Comparison of ENCODE assay signal across 34 cellular contexts in the genomic region with DNA sequence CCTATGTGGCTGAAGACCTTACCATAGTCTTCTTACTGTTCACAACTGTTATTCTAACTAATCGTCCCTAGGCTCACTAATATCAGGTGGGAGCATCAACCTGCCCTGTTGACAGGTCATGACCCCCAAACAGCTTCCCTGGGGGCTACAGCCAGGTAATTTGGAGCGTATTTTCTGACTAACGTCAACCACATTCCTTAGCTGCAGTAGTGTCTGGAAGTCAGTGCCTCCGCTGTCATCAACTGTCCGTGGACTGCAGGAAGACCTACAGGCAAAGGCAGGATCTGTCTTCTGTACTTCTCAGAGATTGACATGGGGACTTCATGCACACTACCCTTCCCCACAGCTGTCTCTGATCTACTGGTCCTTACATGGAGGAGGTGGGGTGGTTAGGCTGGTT.
"Had no signal": no experiment of that assay in that cellular context is flagged by ENCODE, and none has a peak within 500 bp of the region (broad histone marks: within the 10 kb centered on the region; RNA-seq: fewer than 3 reads in every experiment).

No MANE protein-coding gene starts in this region.

- H3K36me3 ChIP-seq: ascending aorta, breast epithelium, cardiac muscle cell, esophagus muscularis mucosa, gastrocnemius medialis, heart left ventricle had no signal

- H3K4me1 Mint-ChIP-seq: activated CD4-positive, alpha-beta memory T cell treated with anti-CD3 and anti-CD28 coated beads, Interleukin-2, amount 10 ng/mL, durations not matched to agents 7 days and 5 days; activated naive CD4-positive, alpha-beta T cell treated with anti-CD3 and anti-CD28 coated beads, Interleukin-2, amount 10 ng/mL, durations not matched to agents 7 days and 5 days; activated naive CD8-positive, alpha-beta T cell treated with anti-CD3 and anti-CD28 coated beads, Interleukin-2, amount 10 ng/mL, durations not matched to agents 7 days and 5 days; central memory CD8-positive, alpha-beta T cell; T-helper 17 cell had no signal

- H3K4me1 ChIP-seq: ascending aorta, breast epithelium, esophagus muscularis mucosa, foreskin keratinocyte had no signal

- DNase-seq: activated CD4-positive, alpha-beta memory T cell treated with anti-CD3 and anti-CD28 coated beads, Interleukin-2, amount 10 ng/mL, durations not matched to agents 7 days and 5 days; activated CD4-positive, alpha-beta T cell treated with anti-CD3 and anti-CD28 coated beads for 1 hour; activated CD4-positive, alpha-beta T cell treated with anti-CD3 and anti-CD28 coated beads for 4 hours; activated CD4-positive, alpha-beta T cell treated with anti-CD3 and anti-CD28 coated beads, Interleukin-2, amount 10 ng/mL, durations not matched to agents 7 days and 5 days; activated CD4-positive, alpha-beta T cell treated with anti-CD3 and anti-CD28 coated beads, Interleukin-2, amount 50 U/mL, for 4 hours; activated CD4-positive, CD25-positive, alpha-beta regulatory T cell; activated CD8-positive, alpha-beta memory T cell treated with anti-CD3 and anti-CD28 coated beads, Interleukin-2, amount 50 U/mL, for 48 hours; activated gamma-delta T cell; activated naive CD4-positive, alpha-beta T cell; activated naive CD4-positive, alpha-beta T cell treated with anti-CD3 and anti-CD28 coated beads, Interleukin-2, amount 10 ng/mL, durations not matched to agents 7 days and 5 days; activated naive CD8-positive, alpha-beta T cell treated with anti-CD3 and anti-CD28 coated beads, Interleukin-2, amount 10 ng/mL, durations not matched to agents 7 days and 5 days; activated T-cell treated with anti-CD3 and anti-CD28 coated beads for 4 hours; activated T-cell treated with anti-CD3 and anti-CD28 coated beads, Interleukin-2, amount 50 U/mL, for 24 hours; activated T-cell treated with anti-CD3 and anti-CD28 coated beads, Interleukin-2, amount 50 U/mL, for 72 hours; dermis blood vessel endothelial cell; effector CD4-positive, alpha-beta T cell; effector memory CD8-positive, alpha-beta T cell; erythroblast; foreskin keratinocyte; gastrocnemius medialis; glutamatergic neuron; heart left ventricle; T-helper 1 cell; T-helper 17 cell; T1000 had no signal

- H3K9me3 ChIP-seq: ascending aorta, breast epithelium, esophagus muscularis mucosa, gastrocnemius medialis, heart left ventricle had no signal

- H3K4me3 ChIP-seq: ascending aorta, breast epithelium, cardiac muscle cell, coronary artery, esophagus muscularis mucosa, gastrocnemius medialis, heart left ventricle had no signal

- H3K27me3 ChIP-seq: ascending aorta, breast epithelium, cardiac muscle cell, esophagus muscularis mucosa, foreskin keratinocyte, gastrocnemius medialis, heart left ventricle had no signal

- ATAC-seq: activated naive CD4-positive, alpha-beta T cell treated with anti-CD3 and anti-CD28 coated beads, Interleukin-2, amount 50 U/mL, for 72 hours; activated T-cell treated with anti-CD3 and anti-CD28 coated beads, Interleukin-2, amount 50 U/mL, for 72 hours; effector memory CD8-positive, alpha-beta T cell; foreskin keratinocyte; heart left ventricle; T-helper 17 cell had no signal

- H3K9me3 Mint-ChIP-seq: activated naive CD4-positive, alpha-beta T cell treated with anti-CD3 and anti-CD28 coated beads, Interleukin-2, amount 10 ng/mL, durations not matched to agents 7 days and 5 days; activated naive CD4-positive, alpha-beta T cell treated with anti-CD3 and anti-CD28 coated beads, Interleukin-2, amount 50 U/mL, for 72 hours; activated T-cell treated with anti-CD3 and anti-CD28 coated beads, Interleukin-2, amount 50 U/mL, for 24 hours; activated T-cell treated with anti-CD3 and anti-CD28 coated beads, Interleukin-2, amount 50 U/mL, for 72 hours; T-helper 2 cell treated with Interferon-gamma antibody and Interleukin-4, amounts not matched to agents 5 μg/mL and 100 μg/mL, for 36 hours had no signal

- H3K27me3 Mint-ChIP-seq: activated CD4-positive, alpha-beta memory T cell treated with anti-CD3 and anti-CD28 coated beads, Interleukin-2, amount 10 ng/mL, durations not matched to agents 7 days and 5 days; activated CD4-positive, alpha-beta T cell treated with anti-CD3 and anti-CD28 coated beads, Interleukin-2, amount 10 ng/mL, durations not matched to agents 7 days and 5 days; activated naive CD8-positive, alpha-beta T cell treated with anti-CD3 and anti-CD28 coated beads, Interleukin-2, amount 10 ng/mL, durations not matched to agents 7 days and 5 days; activated T-cell treated with anti-CD3 and anti-CD28 coated beads, Interleukin-2, amount 50 U/mL, for 24 hours; central memory CD8-positive, alpha-beta T cell; effector memory CD8-positive, alpha-beta T cell; T-helper 17 cell had no signal

- H3K36me3 Mint-ChIP-seq: activated naive CD4-positive, alpha-beta T cell treated with anti-CD3 and anti-CD28 coated beads, Interleukin-2, amount 10 ng/mL, durations not matched to agents 7 days and 5 days; activated naive CD4-positive, alpha-beta T cell treated with anti-CD3 and anti-CD28 coated beads, Interleukin-2, amount 50 U/mL, for 72 hours; activated naive CD8-positive, alpha-beta T cell treated with anti-CD3 and anti-CD28 coated beads, Interleukin-2, amount 10 ng/mL, durations not matched to agents 7 days and 5 days; brain had no signal

- H3K4me3 Mint-ChIP-seq: activated CD4-positive, alpha-beta memory T cell treated with anti-CD3 and anti-CD28 coated beads, Interleukin-2, amount 10 ng/mL, durations not matched to agents 7 days and 5 days; activated CD4-positive, alpha-beta T cell treated with anti-CD3 and anti-CD28 coated beads, Interleukin-2, amount 10 ng/mL, durations not matched to agents 7 days and 5 days; activated naive CD4-positive, alpha-beta T cell treated with anti-CD3 and anti-CD28 coated beads, Interleukin-2, amount 10 ng/mL, durations not matched to agents 7 days and 5 days; activated naive CD8-positive, alpha-beta T cell treated with anti-CD3 and anti-CD28 coated beads, Interleukin-2, amount 10 ng/mL, durations not matched to agents 7 days and 5 days; activated T-cell treated with anti-CD3 and anti-CD28 coated beads, Interleukin-2, amount 50 U/mL, for 24 hours; activated T-cell treated with anti-CD3 and anti-CD28 coated beads, Interleukin-2, amount 50 U/mL, for 72 hours; brain; central memory CD8-positive, alpha-beta T cell; effector memory CD8-positive, alpha-beta T cell; T-helper 17 cell; T-helper 2 cell treated with Interferon-gamma antibody and Interleukin-4, amounts not matched to agents 5 μg/mL and 100 μg/mL, for 36 hours had no signal

- H3K27ac Mint-ChIP-seq: activated CD4-positive, alpha-beta memory T cell treated with anti-CD3 and anti-CD28 coated beads, Interleukin-2, amount 10 ng/mL, durations not matched to agents 7 days and 5 days; activated CD4-positive, alpha-beta T cell treated with anti-CD3 and anti-CD28 coated beads, Interleukin-2, amount 10 ng/mL, durations not matched to agents 7 days and 5 days; activated naive CD4-positive, alpha-beta T cell treated with anti-CD3 and anti-CD28 coated beads, Interleukin-2, amount 10 ng/mL, durations not matched to agents 7 days and 5 days; activated naive CD4-positive, alpha-beta T cell treated with anti-CD3 and anti-CD28 coated beads, Interleukin-2, amount 50 U/mL, for 72 hours; activated naive CD8-positive, alpha-beta T cell treated with anti-CD3 and anti-CD28 coated beads, Interleukin-2, amount 10 ng/mL, durations not matched to agents 7 days and 5 days; activated T-cell treated with anti-CD3 and anti-CD28 coated beads, Interleukin-2, amount 50 U/mL, for 24 hours; activated T-cell treated with anti-CD3 and anti-CD28 coated beads, Interleukin-2, amount 50 U/mL, for 72 hours; brain; T-helper 17 cell; T-helper 2 cell treated with Interferon-gamma antibody and Interleukin-4, amounts not matched to agents 5 μg/mL and 100 μg/mL, for 36 hours had no signal

- H3K27ac ChIP-seq: ascending aorta, breast epithelium, cardiac muscle cell, coronary artery, esophagus muscularis mucosa, foreskin keratinocyte, heart left ventricle had no signal
